ENCODE assay signal across 1 cellular context in genomic region chr20:2986466-2986865, GRCh38.
TF ChIP-seq lines count a peak whose summit lies in the region.

No MANE protein-coding gene starts in this region.

TF ChIP-seq in IMR-90, 13 proteins besides CTCF, POLR2A, EP300 and RAD21:
- TF ChIP-seq MXI1 (IDR thresholded peaks at IDR 0.05; ENCODE audit: borderline replicate concordance, low read depth, low read length) (no peak), RFX5 (IDR thresholded peaks at IDR 0.05; ENCODE audit: low read depth, low read length) (no peak), SMC3 (IDR thresholded peaks at IDR 0.05; ENCODE audit: low read depth, low read length) (no peak), USF2 (IDR thresholded peaks at IDR 0.05; ENCODE audit: low read depth, low read length) (no peak), CHD1 (IDR thresholded peaks at IDR 0.05; ENCODE audit: low read depth, low read length) (no peak), CEBPB (IDR thresholded peaks at IDR 0.05; ENCODE audit: low read depth, low read length) (peak; percentile 85), NFE2L2 (IDR thresholded peaks at IDR 0.05; ENCODE audit: low read depth, low read length) (no peak)
TF ChIP-seq in IMR-90: peak in this region for 1.
